Comparison of ENCODE assay signal across 25 cellular contexts in the genomic region with DNA sequence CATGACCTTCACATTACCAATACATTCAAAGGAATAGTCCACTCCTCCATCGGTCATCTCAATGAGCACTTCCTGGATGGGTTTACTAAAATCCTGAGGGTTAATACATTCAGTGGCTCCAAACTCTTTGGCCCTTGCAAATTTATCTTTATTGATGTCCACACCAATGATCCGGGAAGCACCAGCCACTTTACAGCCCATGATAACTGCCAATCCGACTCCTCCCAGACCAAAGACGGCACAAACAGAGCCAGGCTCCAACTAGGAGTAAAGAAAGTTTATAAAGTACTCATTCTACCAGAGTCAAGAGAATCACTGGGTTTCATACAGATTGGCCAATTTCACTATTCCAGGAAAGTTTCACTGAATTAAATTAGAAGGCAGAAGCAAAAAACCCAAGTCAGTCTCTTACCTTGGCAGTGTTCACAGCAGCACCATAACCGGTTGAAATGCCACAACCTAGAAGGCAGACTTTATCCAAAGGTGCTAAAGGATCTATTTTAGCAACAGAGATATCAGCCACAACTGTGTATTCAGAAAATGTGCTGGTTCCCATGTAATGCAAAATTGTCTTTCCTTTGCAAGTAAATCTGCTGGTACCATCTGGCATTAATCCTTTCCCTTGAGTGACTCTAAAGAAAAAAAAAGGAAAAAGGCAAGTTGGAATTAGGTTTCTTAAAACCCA. TPM values are rescaled to one million over a fixed set of nuclear protein-coding genes. Genes with fewer than 3 reads are reported as not detected.
DNase-seq lines count a peak whose midpoint lies in the region; ATAC-seq and TF ChIP-seq lines count a peak whose summit lies in the region.
"Had no signal": no experiment of that assay in that cellular context is flagged by ENCODE, and none has a peak within 500 bp of the region (broad histone marks: within the 10 kb centered on the region; RNA-seq: fewer than 3 reads in every experiment).

No MANE protein-coding gene starts in this region.

- intact Hi-C loops in Right ventricle myocardium superior (cut with DNase I), result no loop called here
- intact Hi-C loops in left cardiac atrium (cut with DNase I), result no loop called here
- intact Hi-C loops in vagina (cut with DNase I), result no loop called here

- no peak overlapping the region for H3K9ac ChIP-seq in trophoblast cell (ENCODE audit: low read length)
- H3K9ac ChIP-seq: GM23248 had no signal

- H3K79me1 ChIP-seq in trophoblast cell (ENCODE audit: low read length), result no peaks in the 10 kb centered on the region

- peaks cover 2% of the 10 kb centered on the region; the same call in 1 of the 2 replicates for H3K27me3 Mint-ChIP-seq in HFFc6 (ENCODE audit: insufficient read depth)

- H2AK5ac ChIP-seq in trophoblast cell (ENCODE audit: low read length), result no peak overlapping the region

- no peak overlapping the region for H3K18ac ChIP-seq in trophoblast cell (ENCODE audit: low read length)

- no peak overlapping the region for H2AFZ ChIP-seq in trophoblast cell (ENCODE audit: insufficient read depth, low read length, poor library complexity)
- H2AFZ ChIP-seq: GM23248 had no signal

- ATAC-seq in Right ventricle myocardium superior (ENCODE audit: poor library complexity) (peak; percentile 40), left cardiac atrium (no peak), GM21576 (IDR thresholded peaks at IDR 0.05; ENCODE audit: unreplicated experiment) (no peak)

- no peak overlapping the region for H4K8ac ChIP-seq in trophoblast cell (ENCODE audit: low read depth, low read length)

- H3K9me3 Mint-ChIP-seq in HFFc6, result no peaks in the 10 kb centered on the region
- H3K9me3 Mint-ChIP-seq: CD14-positive monocyte had no signal

- H3K27ac ChIP-seq in trophoblast cell (ENCODE audit: low read depth, low read length), result no peak overlapping the region
- H3K27ac ChIP-seq in vagina, result no peak overlapping the region
- H3K27ac ChIP-seq: GM23248 had no signal

- peaks cover 7% of the 10 kb centered on the region; the same call in 1 of the 2 replicates for H3K4me1 Mint-ChIP-seq in HFFc6 (ENCODE audit: low read depth)
- H3K4me1 Mint-ChIP-seq: CD14-positive monocyte had no signal

- H3K79me2 ChIP-seq in trophoblast cell (ENCODE audit: control insufficient read depth, insufficient read depth, low read length, poor library complexity), result no peaks in the 10 kb centered on the region

- peaks cover 18 to 44% of the 10 kb centered on the region in 2 experiments for H3K36me3 ChIP-seq in trophoblast cell (ENCODE audit: control insufficient read depth in 1 of 2, insufficient read depth in 2 of 2, low read length in 2 of 2)
- H3K36me3 ChIP-seq in vagina, result peaks cover 5 to 79% of the 10 kb centered on the region in 2 donors

- no peak overlapping the region for H2BK5ac ChIP-seq in trophoblast cell (ENCODE audit: low read depth, low read length, poor library complexity)

- no peaks in the 10 kb centered on the region for H3K9me3 ChIP-seq in trophoblast cell (ENCODE audit: insufficient read depth, low read depth, low read length)
- no peaks in the 10 kb centered on the region for H3K9me3 ChIP-seq in vagina
- H3K9me3 ChIP-seq: BE2C, MG63 had no signal

- H3K36me3 Mint-ChIP-seq in HFFc6 (ENCODE audit: low read depth), result peaks cover 44% of the 10 kb centered on the region

- no peak for TF ChIP-seq POLR2A in vagina (IDR thresholded peaks at IDR 0.05)

- H4K12ac ChIP-seq in trophoblast cell (ENCODE audit: low read depth, low read length), result no peak overlapping the region

- peak overlapping the region; percentile 64 for H3K27ac Mint-ChIP-seq in HFFc6

- WGBS in trophoblast cell (ENCODE audit: extremely low coverage, insufficient coverage, insufficient read length), result no CpG with 5 or more reads among the region's 5 CpGs

- H3K4me2 ChIP-seq in trophoblast cell (ENCODE audit: low read length), result no peak overlapping the region

- H3K4me3 Mint-ChIP-seq in HFFc6, result no peak overlapping the region
- H3K4me3 Mint-ChIP-seq: CD14-positive monocyte had no signal

- H2BK12ac ChIP-seq in trophoblast cell (ENCODE audit: low read length), result no peak overlapping the region

- DNase-seq in NCI-H82 (lab: John Stamatoyannopoulos, UW) (peak; percentile 22), NCI-H82 treated with DMSO at 0.1 percent for 48 hours (lab: John Stamatoyannopoulos, UW; ENCODE audit: unreplicated experiment) (no peak), Right ventricle myocardium superior (no peak), left cardiac atrium (no peak), HFFc6 (no peak), trophoblast cell (peak; percentile 11 to 57), vagina (ENCODE audit: extremely low spot score in 2 of 2) (no peak)
- DNase-seq: 8988T, ACHN, BE2C, DMS53, GM23248, H7, KBM-7, MG63, NCI-H1105 treated with DMSO at 0.1 percent for 48 hours, NCI-H146, NCI-H1930, NCI-H2107, NCI-H446 treated with DMSO at 0.1 percent for 48 hours, NCI-H526, RPMI8226, SHP77 had no signal

- H3K4ac ChIP-seq in trophoblast cell (ENCODE audit: low read depth, low read length), result no peak overlapping the region

- H3K4me3 ChIP-seq in trophoblast cell (ENCODE audit: low read depth, low read length), result no peak overlapping the region
- H3K4me3 ChIP-seq in vagina, result no peak overlapping the region
- H3K4me3 ChIP-seq: GM23248, MG63 had no signal

- no peaks in the 10 kb centered on the region for H3K4me1 ChIP-seq in trophoblast cell (ENCODE audit: control insufficient read depth in 1 of 2, insufficient read depth in 2 of 2, low read length in 2 of 2)
- no peaks in the 10 kb centered on the region for H3K4me1 ChIP-seq in vagina
- H3K4me1 ChIP-seq: BE2C had no signal

- no peak overlapping the region for H4K91ac ChIP-seq in trophoblast cell (ENCODE audit: low read depth, low read length)

- no peak overlapping the region for H2BK120ac ChIP-seq in trophoblast cell (ENCODE audit: insufficient read depth, low read length, poor library complexity)

- H3K27me3 ChIP-seq in trophoblast cell (ENCODE audit: insufficient read depth, low read length) (no peaks in the 10 kb centered on the region), vagina (no peaks in the 10 kb centered on the region)
- H3K27me3 ChIP-seq: BE2C, MG63 had no signal

- no peak overlapping the region for H3K14ac ChIP-seq in trophoblast cell (ENCODE audit: low read length)

- H3K23ac ChIP-seq in trophoblast cell (ENCODE audit: low read length), result no peak overlapping the region

- TF ChIP-seq CTCF in HFFc6 (IDR thresholded peaks at IDR 0.05) (no peak), vagina (IDR thresholded peaks at IDR 0.05) (no peak)

RNA-seq across cellular contexts. Expression of a gene that starts 12.2 kb away (rescaled TPM):
- 197 TPM for total RNA-seq in Right ventricle myocardium superior
- total RNA-seq in left cardiac atrium, result 100 to 1,000 TPM; 119 to 136 TPM
- total RNA-seq in HFFc6 (2021; fragmentation: NEBNext Ultra II Directional; extraction: Animal tissue kit (Norgen Biotek cat#: 25700)), result 100 to 1,000 TPM; 193 to 211 (median 205) TPM
- polyA plus RNA-seq in trophoblast cell (2013), result 129 and 132 TPM in 2 replicates
- 129 TPM for total RNA-seq in vagina

Comparison
In these comparisons a context has a peak if more than half of its experiments do, and no peak if none do; other contexts are left out.
1. DNase-seq: peak in NCI-H82 (single experiment) and trophoblast cell (2 of 2); none in NCI-H82 treated with DMSO at 0.1 percent for 48 hours (single experiment), Right ventricle myocardium superior (single experiment), left cardiac atrium (single experiment), HFFc6 (single experiment) and vagina (0 of 2).